In genomic region chr6:37259191-37259590, GRCh38 we compare ENCODE assay signal across 10 cellular contexts. TPM values are rescaled to one million over a fixed set of nuclear protein-coding genes. Genes with fewer than 3 reads are reported as not detected.
A peak's percentile ranks its signal among the peaks of the same experiment; 100 is the strongest.
DNase-seq lines count a peak whose midpoint lies in the region; ATAC-seq and TF ChIP-seq lines count a peak whose summit lies in the region.
"Had no signal": no experiment of that assay in that cellular context is flagged by ENCODE, and none has a peak within 500 bp of the region (broad histone marks: within the 10 kb centered on the region; RNA-seq: fewer than 3 reads in every experiment).

No MANE protein-coding gene starts in this region.

- H3K27ac ChIP-seq in cardiac muscle cell = no peak overlapping the region
- H3K27ac ChIP-seq in hepatocyte = no peak overlapping the region
- peak overlapping the region; percentile 51 for H3K27ac ChIP-seq in subcutaneous abdominal adipose tissue (ENCODE audit: low read depth, low read length)
- H3K27ac ChIP-seq: SJCRH30 had no signal

- H3K9me2 ChIP-seq in hepatocyte (replicated peaks; ENCODE audit: insufficient read depth) = no peaks in the 10 kb centered on the region

- 79% methylated on average over 2 of the region's 2 CpGs for WGBS in hepatocyte (ENCODE audit: low lambda C conversion rate, missing lambda C conversion rate)

- H2AFZ ChIP-seq in hepatocyte = no peak overlapping the region

- no peak overlapping the region for H3K9ac ChIP-seq in subcutaneous abdominal adipose tissue (ENCODE audit: low read length in 5 of 5)

- peak overlapping the region; percentile 69 for H3K4me3 ChIP-seq in cardiac muscle cell
- peak overlapping the region; percentile 93 for H3K4me3 ChIP-seq in WI38 (ENCODE audit: low read depth, low read length)
- no peak overlapping the region for H3K4me3 ChIP-seq in hepatocyte
- no peak overlapping the region for H3K4me3 ChIP-seq in subcutaneous abdominal adipose tissue (ENCODE audit: low read depth in 1 of 5, low read length in 5 of 5)
- H3K4me3 ChIP-seq: mucosa of descending colon had no signal

- no peaks in the 10 kb centered on the region for H3K9me3 ChIP-seq in cardiac muscle cell (ENCODE audit: low read depth)
- no peaks in the 10 kb centered on the region for H3K9me3 ChIP-seq in hepatocyte (ENCODE audit: low read depth)
- no peaks in the 10 kb centered on the region for H3K9me3 ChIP-seq in subcutaneous abdominal adipose tissue (ENCODE audit: control insufficient read depth in 5 of 5, low read length in 5 of 5)
- H3K9me3 ChIP-seq: mucosa of descending colon, SJCRH30 had no signal

- intact Hi-C loops in left ventricle myocardium superior (cut with micrococcal nuclease) = no loop called here

- peak overlapping the region; percentile 87 for H3K4me2 ChIP-seq in hepatocyte

- TF ChIP-seq CTCF in cardiac muscle cell (IDR thresholded peaks at IDR 0.05; ENCODE audit: low read depth, low read length) (no peak), WI38 (IDR thresholded peaks at IDR 0.05; ENCODE audit: low read depth, low read length) (no peak), hepatocyte (IDR thresholded peaks at IDR 0.05; ENCODE audit: poor library complexity) (no peak)

- peaks cover 57% of the 10 kb centered on the region for H3K79me2 ChIP-seq in hepatocyte

- no peak for ATAC-seq in left ventricle myocardium superior
- ATAC-seq in left lobe of liver = no peak
- ATAC-seq: mucosa of descending colon had no signal

- no peaks in the 10 kb centered on the region for H4K20me1 ChIP-seq in hepatocyte (ENCODE audit: insufficient read depth, poor library complexity, severe bottlenecking)

- no peaks in the 10 kb centered on the region for H3K36me3 ChIP-seq in cardiac muscle cell
- H3K36me3 ChIP-seq in hepatocyte (replicated peaks; ENCODE audit: insufficient read depth, low read depth) = no peaks in the 10 kb centered on the region
- no peaks in the 10 kb centered on the region for H3K36me3 ChIP-seq in subcutaneous abdominal adipose tissue (ENCODE audit: control insufficient read depth in 5 of 5, insufficient read depth in 5 of 5, low read length in 5 of 5)
- H3K36me3 ChIP-seq: SJCRH30 had no signal

- no peaks in the 10 kb centered on the region for H3K27me3 ChIP-seq in cardiac muscle cell
- H3K27me3 ChIP-seq in hepatocyte = no peaks in the 10 kb centered on the region
- no peaks in the 10 kb centered on the region for H3K27me3 ChIP-seq in subcutaneous abdominal adipose tissue (ENCODE audit: control insufficient read depth in 5 of 5, insufficient read depth in 4 of 5, low read length in 5 of 5)
- H3K27me3 ChIP-seq: SJCRH30 had no signal

- H3K4me1 ChIP-seq in cardiac muscle cell (ENCODE audit: low read depth) (peaks cover 7% of the 10 kb centered on the region), hepatocyte (ENCODE audit: insufficient read depth) (peaks cover 6% of the 10 kb centered on the region), subcutaneous abdominal adipose tissue (ENCODE audit: control insufficient read depth in 5 of 5, insufficient read depth in 5 of 5, low read length in 5 of 5) (peaks cover 0 to 26% (median 19%) of the 10 kb centered on the region in 5 donors)

- DNase-seq in cardiac muscle cell (ENCODE audit: low read depth in 1 of 2, low spot score in 1 of 2) = no peak
- no peak for DNase-seq in left ventricle myocardium superior
- DNase-seq in hepatocyte (ENCODE audit: low spot score) = no peak
- no peak for DNase-seq in left lobe of liver (ENCODE audit: low spot score)
- no peak for DNase-seq in NCI-H1436 treated with DMSO at 0.1 percent for 48 hours (lab: John Stamatoyannopoulos, UW)
- DNase-seq in DMS 273 (lab: John Stamatoyannopoulos, UW; ENCODE audit: unreplicated experiment) = no peak
- DNase-seq: mucosa of descending colon, SJCRH30 had no signal

RNA-seq across cellular contexts. Expression of gene TMEM217, which starts 1.2 kb away (rescaled TPM):
- total RNA-seq in cardiac muscle cell = 1.3 and 3.8 TPM in 2 replicates
- polyA plus RNA-seq in cardiac muscle cell = 0.82 and 4.5 TPM in 2 replicates
- total RNA-seq in left ventricle myocardium superior = not detected
- 0.87 and 2.7 TPM in 2 replicates for total RNA-seq in hepatocyte
- 2.1 and 4.8 TPM in 2 replicates for polyA plus RNA-seq in hepatocyte
- total RNA-seq in left lobe of liver = not detected

RNA-seq across cellular contexts. Expression of gene TBC1D22B, which starts 1.6 kb away (rescaled TPM):
- total RNA-seq in cardiac muscle cell (10.9 and 12.8 TPM in 2 replicates), left ventricle myocardium superior (6.3 TPM), hepatocyte (8.2 and 9.0 TPM in 2 replicates), left lobe of liver (2.1 TPM)
- polyA plus RNA-seq in cardiac muscle cell (13.3 and 14.3 TPM in 2 replicates), hepatocyte (5.2 and 8.9 TPM in 2 replicates)

Comparison
In these comparisons a context has a peak if more than half of its experiments do, and no peak if none do; other contexts are left out.
1. H3K4me3 ChIP-seq: peak in cardiac muscle cell (single experiment) and WI38 (single experiment); none in hepatocyte (single experiment) and subcutaneous abdominal adipose tissue (0 of 5).